ENCODE assay signal across 2 cellular contexts in genomic region chr1:63912643-63913042, GRCh38.
TF ChIP-seq lines count a peak whose summit lies in the region.

No MANE protein-coding gene starts in this region.

TF ChIP-seq in GM23338, 12 proteins besides CTCF, POLR2A, EP300 and RAD21:
- TF ChIP-seq ZNF462 (CRISPR knock-in tag; IDR thresholded peaks at IDR 0.05) (no peak), POLR2AphosphoS5 (IDR thresholded peaks at IDR 0.05; ENCODE audit: low read depth) (no peak), NANOG (IDR thresholded peaks at IDR 0.05; ENCODE audit: borderline replicate concordance) (no peak), REST (IDR thresholded peaks at IDR 0.05; ENCODE audit: unreplicated experiment) (no peak), EZH2 (IDR thresholded peaks at IDR 0.05; ENCODE audit: low read depth, unreplicated experiment) (no peak), STAT1 (IDR thresholded peaks at IDR 0.05; ENCODE audit: unreplicated experiment) (no peak), ZNF331 (CRISPR knock-in tag; IDR thresholded peaks at IDR 0.05; ENCODE audit: low read depth) (no peak), ZNF114 (CRISPR knock-in tag; IDR thresholded peaks at IDR 0.05) (no peak), ETS1 (IDR thresholded peaks at IDR 0.05) (no peak), CREB1 (CRISPR knock-in tag; IDR thresholded peaks at IDR 0.05; ENCODE audit: low read depth) (no peak), JUNB (IDR thresholded peaks at IDR 0.05; ENCODE audit: unreplicated experiment) (no peak), EZH2phosphoT487 (IDR thresholded peaks at IDR 0.05; ENCODE audit: unreplicated experiment) (no peak)

TF ChIP-seq in WTC11, 78 proteins besides CTCF, POLR2A, EP300 and RAD21 (continued from another document):
- TF ChIP-seq TEAD1 (CRISPR knock-in tag; IDR thresholded peaks at IDR 0.05) (no peak), ZNF232 (CRISPR knock-in tag; IDR thresholded peaks at IDR 0.05) (no peak), HMGXB4 (CRISPR knock-in tag; IDR thresholded peaks at IDR 0.05) (no peak), E2F4 (CRISPR knock-in tag; IDR thresholded peaks at IDR 0.05; ENCODE audit: borderline replicate concordance, low read depth) (no peak), STAT6 (CRISPR knock-in tag; conservative IDR thresholded peaks at IDR 0.05; ENCODE audit: low read depth) (no peak)
